ENCODE assay signal across 8 cellular contexts in genomic region chr10:121927361-121927840, GRCh38. TPM values are rescaled to one million over a fixed set of nuclear protein-coding genes. Genes with fewer than 3 reads are reported as not detected.
DNase-seq lines count a peak whose midpoint lies in the region; ATAC-seq and TF ChIP-seq lines count a peak whose summit lies in the region.

No MANE protein-coding gene starts in this region.

- peak overlapping the region; percentile 88 for H3K4me3 ChIP-seq in neural progenitor cell
- peak overlapping the region; percentile 73 to 98 for H3K4me3 ChIP-seq in tibial artery

- H3K9ac ChIP-seq in neural progenitor cell = peak overlapping the region; percentile 88

- H3K4me1 ChIP-seq in neural progenitor cell = peaks cover 14% of the 10 kb centered on the region
- peaks cover 0 to 32% (median 11%) of the 10 kb centered on the region in 4 donors for H3K4me1 ChIP-seq in tibial artery

- peak; percentile 53 for DNase-seq in NCI-H69 (lab: John Stamatoyannopoulos, UW)
- peak; percentile 25 for DNase-seq in activated gamma-delta T cell (lab: John Stamatoyannopoulos, UW)
- peak; percentile 35 for DNase-seq in foreskin melanocyte
- peak; percentile 77 for DNase-seq in neural progenitor cell (ENCODE audit: low spot score)
- peak; percentile 42 to 73 for DNase-seq in tibial artery

- peak overlapping the region; percentile 91 for H3K27ac ChIP-seq in 22Rv1
- peak overlapping the region; percentile 91 for H3K27ac ChIP-seq in neural progenitor cell
- H3K27ac ChIP-seq in tibial artery = peak overlapping the region; percentile 93 to 99

- H3K4me2 ChIP-seq in neural progenitor cell = peak overlapping the region; percentile 77

- intact Hi-C loops in tibial artery (cut with DNase I; ENCODE audit: low total_unique reads) = loop anchor here (5.0 kb wide), 1 partner anchor 125 kb away; no protein-coding TSS in a partner anchor

- no peaks in the 10 kb centered on the region for H3K27me3 Mint-ChIP-seq in neural progenitor cell (ENCODE audit: insufficient read depth, low read depth)

- H3K27me3 ChIP-seq in neural progenitor cell (no peaks in the 10 kb centered on the region), tibial artery (no peaks in the 10 kb centered on the region)

- peaks cover 64% of the 10 kb centered on the region for H3K79me2 ChIP-seq in neural progenitor cell (ENCODE audit: low read depth)

- peak; percentile 25 for ATAC-seq in GM18508 (IDR thresholded peaks at IDR 0.05; ENCODE audit: insufficient read depth, unreplicated experiment)
- ATAC-seq in HG02970 (IDR thresholded peaks at IDR 0.05; ENCODE audit: low FRiP score, unreplicated experiment) = peak; percentile 60

- peak overlapping the region; percentile 83 for H2AFZ ChIP-seq in neural progenitor cell (replicated peaks)

- H4K20me1 ChIP-seq in neural progenitor cell (ENCODE audit: low read depth) = no peaks in the 10 kb centered on the region

- H3F3A ChIP-seq in neural progenitor cell (ENCODE audit: low read depth) = peaks cover 33% of the 10 kb centered on the region

- no peak for TF ChIP-seq CTCF in 22Rv1 (IDR thresholded peaks at IDR 0.05)
- TF ChIP-seq CTCF in neural progenitor cell (IDR thresholded peaks at IDR 0.05) = no peak
- no peak for TF ChIP-seq CTCF in tibial artery (IDR thresholded peaks at IDR 0.05)

- no peaks in the 10 kb centered on the region for H3K36me3 ChIP-seq in neural progenitor cell
- H3K36me3 ChIP-seq in tibial artery = peaks cover 0 to 8% (median 0%) of the 10 kb centered on the region in 3 donors

- H3K27ac Mint-ChIP-seq in neural progenitor cell = peak overlapping the region; percentile 75

- peaks cover 42% of the 10 kb centered on the region for H3K4me1 Mint-ChIP-seq in neural progenitor cell

- H3K9me3 ChIP-seq in neural progenitor cell (ENCODE audit: low read depth) (no peaks in the 10 kb centered on the region), tibial artery (no peaks in the 10 kb centered on the region)

- H3K4me3 Mint-ChIP-seq in neural progenitor cell = peak overlapping the region; percentile 94

- peaks cover 9% of the 10 kb centered on the region for H3K36me3 Mint-ChIP-seq in neural progenitor cell

- H3K9me3 Mint-ChIP-seq in neural progenitor cell = no peaks in the 10 kb centered on the region

RNA-seq across cellular contexts. Expression of gene ATE1, which starts 0.4 kb away (rescaled TPM):
- 26.4 and 57.2 TPM in 2 replicates for total RNA-seq in neural progenitor cell (ENCODE audit: low replicate concordance)

RNA-seq across cellular contexts. Expression of gene NSMCE4A, which starts 47.6 kb away (rescaled TPM):
- 159 and 223 TPM in 2 replicates for total RNA-seq in neural progenitor cell (ENCODE audit: low replicate concordance)

Comparison
In these comparisons a context has a peak if more than half of its experiments do, and no peak if none do; other contexts are left out.
1. Peak in every context shown above with its lines: DNase-seq, ATAC-seq, H3K4me3 ChIP-seq and H3K27ac ChIP-seq.
2. DNase-seq: peak in every context shown above with its lines; median percentile 77 in neural progenitor cell; 58 in tibial artery; 53 in NCI-H69; 35 in foreskin melanocyte; 25 in activated gamma-delta T cell.